In the genomic region with DNA sequence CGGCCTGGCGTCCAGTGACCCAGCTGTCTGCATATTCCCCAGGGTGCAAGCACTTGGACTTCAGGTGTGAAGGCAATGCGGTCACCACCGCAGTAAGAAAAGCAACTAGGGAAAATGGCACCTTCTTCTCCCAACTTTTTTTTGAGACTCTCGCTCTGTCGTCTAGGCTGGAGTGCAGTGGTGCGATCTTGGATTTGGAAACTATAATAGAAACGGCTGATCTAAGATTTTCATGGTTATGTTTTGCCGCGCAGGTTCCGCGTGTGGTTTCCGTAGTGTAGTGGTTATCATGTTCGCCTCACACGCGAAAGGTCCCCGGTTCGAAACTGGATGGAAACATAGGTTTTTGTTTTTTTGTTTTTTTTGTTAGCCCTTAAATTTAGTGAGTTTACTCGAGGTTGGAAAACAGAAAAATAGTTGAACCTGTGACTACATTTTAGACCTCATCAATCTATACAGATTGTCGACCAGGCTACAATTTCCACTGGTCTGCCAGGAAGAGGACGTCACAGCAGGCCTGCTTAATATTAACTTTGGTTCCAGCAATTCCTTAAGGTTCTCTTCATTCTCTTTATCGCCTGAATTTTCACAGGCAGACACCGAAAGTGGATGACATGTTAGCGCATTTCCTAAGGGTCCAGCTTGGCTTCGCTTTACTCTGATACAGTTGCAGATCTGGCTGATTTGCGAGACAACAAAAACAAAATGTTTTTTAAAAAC, we compare ENCODE assay signal across 8 cellular contexts.
DNase-seq lines count a peak whose midpoint lies in the region; ATAC-seq and TF ChIP-seq lines count a peak whose summit lies in the region.
"Not testable (repeated sequence)": the region's sequence is repeated elsewhere in the genome, so short reads cannot be mapped to it uniquely, and the experiment has no call there.

No MANE protein-coding gene starts in this region.

- H3K4me1 Mint-ChIP-seq in Caco-2 (ENCODE audit: low read depth, unreplicated experiment); brain; naive thymus-derived CD4-positive, alpha-beta T cell: not testable (repeated sequence)

- not testable (repeated sequence) for H3K36me3 ChIP-seq in Caco-2 (ENCODE audit: control insufficient read depth, insufficient read depth, low read length); naive thymus-derived CD4-positive, alpha-beta T cell (ENCODE audit: control insufficient read depth in 2 of 3, insufficient read depth in 3 of 3, low read length in 3 of 3)

- not testable (repeated sequence) for TF ChIP-seq CTCF in Caco-2 (IDR thresholded peaks at IDR 0.05; ENCODE audit: insufficient read depth in 1 of 2, low read depth in 1 of 2, low read length in 1 of 2, severe bottlenecking in 1 of 2, unreplicated experiment in 1 of 2); brain (conservative IDR thresholded peaks at IDR 0.05)

- not testable (repeated sequence) for H3K27ac ChIP-seq in naive thymus-derived CD4-positive, alpha-beta T cell (ENCODE audit: low read depth, low read length)

- not testable (repeated sequence) for H3K27ac Mint-ChIP-seq in Caco-2 (ENCODE audit: unreplicated experiment)
- peak overlapping the region in 3 of 5 experiments; percentile 61 to 89 (median 75) for H3K27ac Mint-ChIP-seq in brain
- peak overlapping the region; percentile 51 to 96 (median 92) for H3K27ac Mint-ChIP-seq in naive thymus-derived CD4-positive, alpha-beta T cell

- CTCF ChIA-PET in Caco-2 (lab: Charles Lee); naive thymus-derived CD4-positive, alpha-beta T cell (lab: Charles Lee): not testable (repeated sequence)

- H3K4me3 ChIP-seq in Caco-2 (ENCODE audit: low read depth, low read length); naive thymus-derived CD4-positive, alpha-beta T cell (ENCODE audit: low read length): not testable (repeated sequence)

- H3K27me3 Mint-ChIP-seq in Caco-2 (ENCODE audit: insufficient read depth, unreplicated experiment); brain; naive thymus-derived CD4-positive, alpha-beta T cell: not testable (repeated sequence)

- POLR2A ChIA-PET in Caco-2 (lab: Charles Lee); naive thymus-derived CD4-positive, alpha-beta T cell (lab: Charles Lee): not testable (repeated sequence)

- not testable (repeated sequence) for H3K36me3 Mint-ChIP-seq in Caco-2 (ENCODE audit: insufficient read depth, unreplicated experiment); brain; naive thymus-derived CD4-positive, alpha-beta T cell

- intact Hi-C loops in Caco-2 (cut with micrococcal nuclease; ENCODE audit: unreplicated experiment); Right ventricle myocardium inferior (cut with DNase I); naive thymus-derived CD4-positive, alpha-beta T cell (cut with micrococcal nuclease): not testable (repeated sequence)

- BruUV-seq in Caco-2 (replicated peaks; lab: Mats Ljungman, UMichigan): not testable (repeated sequence)

- not testable (repeated sequence) for H3K4me1 ChIP-seq in Caco-2; naive thymus-derived CD4-positive, alpha-beta T cell (ENCODE audit: control insufficient read depth in 2 of 2, insufficient read depth in 2 of 2, low read length in 2 of 2)

- DNase-seq in Caco-2 (peak in 1 of 2 experiments; percentile 1), NCI-H446 treated with DMSO at 0.1 percent for 48 hours (lab: John Stamatoyannopoulos, UW) (peak; percentile 18), Right ventricle myocardium inferior (ENCODE audit: missing footprints) (peak; percentile 66)
- peak; percentile 10 to 37 for DNase-seq in activated CD4-positive, alpha-beta T cell treated with anti-CD3 and anti-CD28 coated beads for 4 hours
- peak in 8 of 9 donors; percentile 27 to 66 (median 53) for DNase-seq in naive thymus-derived CD4-positive, alpha-beta T cell
- DNase-seq in stimulated activated CD4-positive, alpha-beta T cell treated with anti-CD3 and anti-CD28 coated beads, TNF-alpha, amount 100 ng/mL, for 48 hours (ENCODE audit: low read depth in 3 of 3): peak; percentile 15 to 34 (median 22)

- H3K9me3 Mint-ChIP-seq in Caco-2 (ENCODE audit: unreplicated experiment); brain; naive thymus-derived CD4-positive, alpha-beta T cell: not testable (repeated sequence)

- H3K4me3 Mint-ChIP-seq in Caco-2 (ENCODE audit: unreplicated experiment) (peak overlapping the region; percentile 33), brain (peak overlapping the region; percentile 73 to 86 (median 82))
- peak overlapping the region; percentile 19 to 93 (median 83) for H3K4me3 Mint-ChIP-seq in naive thymus-derived CD4-positive, alpha-beta T cell

- not testable (repeated sequence) for H3K9me3 ChIP-seq in Caco-2; naive thymus-derived CD4-positive, alpha-beta T cell (ENCODE audit: control insufficient read depth in 2 of 3, low read length in 3 of 3)

- ATAC-seq in HG02973 (IDR thresholded peaks at IDR 0.05; ENCODE audit: unreplicated experiment) (peak; percentile 44), Right ventricle myocardium inferior (peak; percentile 81)
- ATAC-seq in naive thymus-derived CD4-positive, alpha-beta T cell: peak; percentile 38

- H3K27me3 ChIP-seq in Caco-2 (replicated peaks; ENCODE audit: control insufficient read depth, insufficient read depth, low read length); naive thymus-derived CD4-positive, alpha-beta T cell (ENCODE audit: control insufficient read depth in 2 of 2, insufficient read depth in 2 of 2, low read length in 2 of 2): not testable (repeated sequence)

Comparison
In these comparisons a context has a peak if more than half of its experiments do, and no peak if none do; other contexts are left out.
1. H3K4me3 Mint-ChIP-seq: peak in every context shown above with its lines; median percentile 83 in naive thymus-derived CD4-positive, alpha-beta T cell; 82 in brain; 33 in Caco-2.